Comparison of ENCODE assay signal across 24 cellular contexts in the genomic region with DNA sequence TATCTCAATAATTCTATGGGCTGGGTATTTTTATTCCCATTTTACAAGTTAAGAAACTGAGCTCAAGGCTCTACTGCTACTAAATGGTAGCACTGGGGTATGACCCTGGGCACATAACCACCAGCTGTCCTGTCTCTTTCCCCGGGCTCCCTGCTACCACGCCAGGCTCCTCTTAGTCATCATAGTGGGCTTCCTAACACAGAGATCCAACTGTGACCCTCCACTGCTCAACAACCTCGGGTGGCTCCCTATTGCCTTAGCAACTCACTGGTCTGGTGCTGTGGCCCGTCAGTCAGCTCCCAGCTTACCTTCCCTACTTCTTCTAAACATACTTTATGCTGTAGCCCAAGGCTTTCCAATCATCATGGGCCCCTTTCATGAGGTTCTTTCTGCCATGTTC. TPM values are rescaled to one million over a fixed set of nuclear protein-coding genes. Genes with fewer than 3 reads are reported as not detected.
DNase-seq lines count a peak whose midpoint lies in the region; ATAC-seq and TF ChIP-seq lines count a peak whose summit lies in the region.
"Had no signal": no experiment of that assay in that cellular context is flagged by ENCODE, and none has a peak within 500 bp of the region (broad histone marks: within the 10 kb centered on the region; RNA-seq: fewer than 3 reads in every experiment).

No MANE protein-coding gene starts in this region.

- peaks cover 3% of the 10 kb centered on the region for H3K36me3 Mint-ChIP-seq in effector memory CD8-positive, alpha-beta T cell (ENCODE audit: insufficient read depth)
- H3K36me3 Mint-ChIP-seq: activated CD4-positive, alpha-beta memory T cell treated with anti-CD3 and anti-CD28 coated beads for 36 hours had no signal

- DNase-seq in heart left ventricle (no peak), left ventricle myocardium superior (no peak), right atrium auricular region (ENCODE audit: low spot score) (no peak), sciatic nerve (ENCODE audit: low spot score) (peak; percentile 17), vagina (ENCODE audit: extremely low spot score in 2 of 2) (no peak)
- no peak for DNase-seq in effector memory CD8-positive, alpha-beta T cell
- DNase-seq: activated CD4-positive, alpha-beta memory T cell treated with anti-CD3 and anti-CD28 coated beads for 36 hours; activated effector memory CD4-positive, alpha-beta T cell treated with anti-CD3 and anti-CD28 coated beads, Interleukin-2, amount 50 U/mL, for 16 hours; activated naive CD8-positive, alpha-beta T cell treated with anti-CD3 and anti-CD28 coated beads, Interleukin-2, amount 50 U/mL, for 24 hours; cerebellar nuclear complex; DMS53; effector CD8-positive, alpha-beta T cell; KBM-7; kidney; NCI-H1694; NCI-H2171 treated with DMSO at 0.1 percent for 48 hours; NCI-H526; small intestine; stimulated activated naive CD4-positive, alpha-beta T cell; trophoblast cell had no signal

- H3K4me1 ChIP-seq in heart left ventricle (peaks cover 0 to 50% (median 7%) of the 10 kb centered on the region in 12 donors), right atrium auricular region (peaks cover 0 to 13% of the 10 kb centered on the region in 2 donors), vagina (peaks cover 19% of the 10 kb centered on the region)

- H3K9me3 ChIP-seq in heart left ventricle (no peaks in the 10 kb centered on the region), right atrium auricular region (no peaks in the 10 kb centered on the region), vagina (no peaks in the 10 kb centered on the region)

- peaks cover 59 to 60% of the 10 kb centered on the region in 2 donors for H3K27me3 Mint-ChIP-seq in effector memory CD8-positive, alpha-beta T cell

- peak overlapping the region in 1 of 12 donors; percentile 16 for H3K4me3 ChIP-seq in heart left ventricle
- no peak overlapping the region for H3K4me3 ChIP-seq in right atrium auricular region
- no peak overlapping the region for H3K4me3 ChIP-seq in vagina

- H3K9me3 Mint-ChIP-seq in effector memory CD8-positive, alpha-beta T cell = no peaks in the 10 kb centered on the region
- H3K9me3 Mint-ChIP-seq: activated CD4-positive, alpha-beta memory T cell treated with anti-CD3 and anti-CD28 coated beads for 36 hours; activated naive CD8-positive, alpha-beta T cell treated with anti-CD3 and anti-CD28 coated beads, Interleukin-2, amount 50 U/mL, for 24 hours had no signal

- TF ChIP-seq POLR2A in heart left ventricle (IDR thresholded peaks at IDR 0.05) (no peak), vagina (IDR thresholded peaks at IDR 0.05) (no peak)

- 70 to 84% (median 78%) methylated on average over 4 of the region's 4 CpGs for WGBS in heart left ventricle, 4 donors

- ATAC-seq in heart left ventricle = no peak
- ATAC-seq in left ventricle myocardium superior = no peak
- ATAC-seq in sciatic nerve = no peak
- ATAC-seq in GM21825 (IDR thresholded peaks at IDR 0.05; ENCODE audit: unreplicated experiment) = no peak
- no peak for ATAC-seq in HG02678 (IDR thresholded peaks at IDR 0.05; ENCODE audit: unreplicated experiment)
- ATAC-seq in effector memory CD8-positive, alpha-beta T cell (replicated peaks) = no peak
- ATAC-seq: activated naive CD8-positive, alpha-beta T cell treated with anti-CD3 and anti-CD28 coated beads, Interleukin-2, amount 50 U/mL, for 24 hours had no signal

- H3K27me3 ChIP-seq in heart left ventricle (peaks cover 0 to 20% (median 12%) of the 10 kb centered on the region in 9 donors), right atrium auricular region (peaks cover 0 to 6% of the 10 kb centered on the region in 2 donors), vagina (no peaks in the 10 kb centered on the region)

- H3K4me3 Mint-ChIP-seq in effector memory CD8-positive, alpha-beta T cell = no peak overlapping the region
- H3K4me3 Mint-ChIP-seq: activated CD4-positive, alpha-beta memory T cell treated with anti-CD3 and anti-CD28 coated beads for 36 hours; activated naive CD8-positive, alpha-beta T cell treated with anti-CD3 and anti-CD28 coated beads, Interleukin-2, amount 50 U/mL, for 24 hours had no signal

- intact Hi-C loops in heart left ventricle (cut with DNase I) (loop anchor here in 1 of 10 donors (10.0 kb wide), 1 partner anchor 641 kb away; no protein-coding TSS in a partner anchor), left ventricle myocardium superior (cut with micrococcal nuclease) (no loop called here), sciatic nerve (cut with DNase I) (no loop called here), vagina (cut with DNase I) (no loop called here)

- H3K36me3 ChIP-seq in heart left ventricle = no peaks in the 10 kb centered on the region
- H3K36me3 ChIP-seq in right atrium auricular region = no peaks in the 10 kb centered on the region
- H3K36me3 ChIP-seq in vagina = no peaks in the 10 kb centered on the region

- peak overlapping the region in 8 of 12 donors; percentile 42 to 64 (median 54) for H3K27ac ChIP-seq in heart left ventricle
- peak overlapping the region; percentile 53 to 63 for H3K27ac ChIP-seq in right atrium auricular region
- peak overlapping the region; percentile 75 for H3K27ac ChIP-seq in vagina

- H3K27ac Mint-ChIP-seq in effector memory CD8-positive, alpha-beta T cell = no peak overlapping the region
- H3K27ac Mint-ChIP-seq: activated CD4-positive, alpha-beta memory T cell treated with anti-CD3 and anti-CD28 coated beads for 36 hours; activated naive CD8-positive, alpha-beta T cell treated with anti-CD3 and anti-CD28 coated beads, Interleukin-2, amount 50 U/mL, for 24 hours had no signal

- no peak for TF ChIP-seq CTCF in heart left ventricle (IDR thresholded peaks at IDR 0.05)
- TF ChIP-seq CTCF in right atrium auricular region (IDR thresholded peaks at IDR 0.05) = no peak
- no peak for TF ChIP-seq CTCF in vagina (IDR thresholded peaks at IDR 0.05)

- peaks cover 3 to 7% of the 10 kb centered on the region in 2 donors for H3K4me1 Mint-ChIP-seq in effector memory CD8-positive, alpha-beta T cell (ENCODE audit: low read depth in 2 of 2)
- H3K4me1 Mint-ChIP-seq: activated naive CD8-positive, alpha-beta T cell treated with anti-CD3 and anti-CD28 coated beads, Interleukin-2, amount 50 U/mL, for 24 hours had no signal

RNA-seq across cellular contexts. Expression of gene KIAA1755, which starts 4.5 kb away (rescaled TPM):
- 1 to 10 TPM; 2.3 to 6.7 (median 5.2) TPM for total RNA-seq in heart left ventricle
- 1 to 10 TPM; 2.1 TPM for polyA plus RNA-seq in heart left ventricle
- 5.3 TPM for total RNA-seq in left ventricle myocardium superior
- 1 to 10 TPM; 3.1 to 4.2 TPM for total RNA-seq in right atrium auricular region
- 56.0 TPM for total RNA-seq in sciatic nerve
- total RNA-seq in vagina = 2.7 TPM
- total RNA-seq: activated CD4-positive, alpha-beta memory T cell treated with anti-CD3 and anti-CD28 coated beads for 36 hours had no signal

RNA-seq across cellular contexts. Expression of gene BPI, which starts 47.9 kb away (rescaled TPM):
- total RNA-seq in heart left ventricle (1 to 10 TPM in 1 of 9 donors, under 1 TPM in 3, not detected in 5; 0.18 to 2.9 (median 0.32) TPM), left ventricle myocardium superior (not detected), right atrium auricular region (not detected), sciatic nerve (2.3 TPM), vagina (not detected)
- not detected for polyA plus RNA-seq in heart left ventricle
- total RNA-seq: A172; activated CD4-positive, alpha-beta memory T cell treated with anti-CD3 and anti-CD28 coated beads for 36 hours; HT-29 had no signal
- polyA plus RNA-seq: small intestine had no signal
